In the genomic region with DNA sequence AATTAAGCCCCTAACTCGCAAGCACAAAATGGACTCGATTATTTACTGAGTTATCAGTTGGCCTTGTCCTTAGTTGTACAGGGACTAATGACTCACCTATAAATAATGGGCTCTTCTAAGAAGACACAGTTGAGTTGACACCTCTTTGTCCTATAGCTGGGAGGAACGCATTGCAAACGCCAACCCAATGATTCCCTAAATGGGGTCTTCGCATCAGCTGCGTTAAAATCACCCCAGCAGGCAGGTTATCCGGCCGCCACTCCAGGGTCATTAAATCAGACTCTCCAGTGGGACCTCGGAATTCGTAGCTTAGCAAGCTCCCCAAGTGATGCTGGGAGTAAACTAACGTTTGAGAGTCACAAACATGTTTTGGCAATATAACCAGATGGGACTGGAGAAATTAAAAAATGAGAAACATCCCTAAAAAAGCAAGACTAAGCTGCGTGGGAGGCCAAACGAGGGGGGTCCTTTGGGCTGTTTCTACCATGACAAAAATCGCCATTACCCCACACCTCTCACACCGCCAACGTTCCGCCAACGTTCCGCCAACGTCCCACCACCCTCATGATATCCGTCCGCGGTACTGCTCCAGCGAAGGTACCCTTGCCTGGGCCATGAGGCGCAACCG, we compare ENCODE assay signal across 8 cellular contexts. TPM values are rescaled to one million over a fixed set of nuclear protein-coding genes. Genes with fewer than 3 reads are reported as not detected.
A peak's percentile ranks its signal among the peaks of the same experiment; 100 is the strongest.
DNase-seq lines count a peak whose midpoint lies in the region; ATAC-seq, FAIRE-seq and TF ChIP-seq lines count a peak whose summit lies in the region.

No MANE protein-coding gene starts in this region.

- H3K27ac ChIP-seq in right cardiac atrium (ENCODE audit: low read length), result peak overlapping the region; percentile 98
- H3K27ac ChIP-seq in small intestine (ENCODE audit: low read depth in 1 of 2, low read length in 1 of 2), result peak overlapping the region; percentile 92 to 97

- H3K4me3 ChIP-seq in right cardiac atrium (ENCODE audit: low read length) (peak overlapping the region; percentile 62), small intestine (ENCODE audit: low read depth in 1 of 2, low read length in 2 of 2) (peak overlapping the region; percentile 49 to 68)

- WGBS in right cardiac atrium, result 6% methylated on average over 26 of the region's 26 CpGs
- 6 to 12% (median 11%) methylated on average over 26 of the region's 26 CpGs for WGBS in small intestine, 3 donors

- CTCF ChIA-PET in activated CD4-positive, alpha-beta T cell treated with anti-CD3 and anti-CD28 coated beads for 36 hours (lab: Charles Lee), result interaction anchor here (0.6 to 5.3 kb wide), 12 partner anchors 8 to 1340 kb away, joined by 3 to 42 read pairs (median 6); a partner anchor contains a TSS
- CTCF ChIA-PET in activated CD4-positive, alpha-beta memory T cell treated with anti-CD3 and anti-CD28 coated beads for 36 hours (lab: Charles Lee), result interaction anchor here (0.8 to 4.9 kb wide), 9 partner anchors 9 to 588 kb away, joined by 3 to 77 read pairs (median 3); a partner anchor contains a TSS

- no peak for ATAC-seq in activated CD4-positive, alpha-beta T cell treated with anti-CD3 and anti-CD28 coated beads for 36 hours
- no peak for ATAC-seq in right cardiac atrium
- ATAC-seq in GM18505 (IDR thresholded peaks at IDR 0.05; ENCODE audit: unreplicated experiment), result no peak

- H3K4me1 Mint-ChIP-seq in activated CD4-positive, alpha-beta T cell treated with anti-CD3 and anti-CD28 coated beads for 36 hours, result peaks cover 39% of the 10 kb centered on the region
- H3K4me1 Mint-ChIP-seq in activated CD4-positive, alpha-beta memory T cell treated with anti-CD3 and anti-CD28 coated beads for 36 hours (ENCODE audit: low read depth), result peaks cover 43% of the 10 kb centered on the region

- peaks cover 33% of the 10 kb centered on the region for H3K36me3 Mint-ChIP-seq in activated CD4-positive, alpha-beta T cell treated with anti-CD3 and anti-CD28 coated beads for 36 hours (ENCODE audit: low read depth)
- peaks cover 40% of the 10 kb centered on the region for H3K36me3 Mint-ChIP-seq in activated CD4-positive, alpha-beta memory T cell treated with anti-CD3 and anti-CD28 coated beads for 36 hours

- no peak for DNase-seq in activated CD4-positive, alpha-beta T cell treated with anti-CD3 and anti-CD28 coated beads for 36 hours
- DNase-seq in activated CD4-positive, alpha-beta T cell treated with anti-CD3 and anti-CD28 coated beads, Interleukin-2, amount 50 U/mL, for 48 hours, result no peak
- DNase-seq in activated CD4-positive, alpha-beta memory T cell treated with anti-CD3 and anti-CD28 coated beads for 36 hours, result no peak
- DNase-seq in right cardiac atrium (peak in 1 of 3 donors; percentile 29), small intestine (peak; percentile 20), HuH-7.5 (ENCODE audit: low spot score) (no peak), NCI-H526 (lab: John Stamatoyannopoulos, UW) (no peak)

- peak overlapping the region; percentile 96 for H3K27ac Mint-ChIP-seq in activated CD4-positive, alpha-beta T cell treated with anti-CD3 and anti-CD28 coated beads for 36 hours
- peak overlapping the region; percentile 97 for H3K27ac Mint-ChIP-seq in activated CD4-positive, alpha-beta memory T cell treated with anti-CD3 and anti-CD28 coated beads for 36 hours

- FAIRE-seq in small intestine (lab: Jason Lieb, UNC), result no peak

- H3K4me1 ChIP-seq in right cardiac atrium (ENCODE audit: control insufficient read depth, insufficient read depth, low read length) (peaks cover 16% of the 10 kb centered on the region), small intestine (ENCODE audit: control insufficient read depth in 2 of 2, insufficient read depth in 1 of 2, low read depth in 1 of 2, low read length in 1 of 2) (peaks cover 6 to 16% of the 10 kb centered on the region in 2 donors)

- intact Hi-C loops in activated CD4-positive, alpha-beta T cell treated with anti-CD3 and anti-CD28 coated beads for 36 hours (cut with DNase I, micrococcal nuclease), result loop anchor here in 1 of 2 experiments (1.0 kb wide), 1 partner anchor 10 kb away; a partner anchor contains a TSS
- intact Hi-C loops in activated CD4-positive, alpha-beta memory T cell treated with anti-CD3 and anti-CD28 coated beads for 36 hours (cut with micrococcal nuclease), result loop anchor here (5.0 kb wide), 2 partner anchors 395 to 860 kb away; a partner anchor contains a TSS
- intact Hi-C loops in right cardiac atrium (cut with DNase I), result no loop called here

- no peaks in the 10 kb centered on the region for H3K27me3 Mint-ChIP-seq in activated CD4-positive, alpha-beta T cell treated with anti-CD3 and anti-CD28 coated beads for 36 hours
- no peaks in the 10 kb centered on the region for H3K27me3 Mint-ChIP-seq in activated CD4-positive, alpha-beta memory T cell treated with anti-CD3 and anti-CD28 coated beads for 36 hours

- POLR2A ChIA-PET in activated CD4-positive, alpha-beta T cell treated with anti-CD3 and anti-CD28 coated beads for 36 hours (lab: Charles Lee), result interaction anchor here (0.6 to 3.0 kb wide), 5 partner anchors 9 to 385 kb away, joined by 3 to 11 read pairs (median 4); no protein-coding TSS in a partner anchor
- POLR2A ChIA-PET in activated CD4-positive, alpha-beta memory T cell treated with anti-CD3 and anti-CD28 coated beads for 36 hours (lab: Charles Lee), result interaction anchor here (0.8 to 4.6 kb wide), 6 partner anchors 10 to 79 kb away, joined by 3 to 31 read pairs (median 10); a partner anchor contains a TSS

- no peak for TF ChIP-seq POLR2A in GM18505 (IDR thresholded peaks at IDR 0.05; ENCODE audit: borderline replicate concordance, extremely low read depth, insufficient read depth, insufficient read length)

- no peaks in the 10 kb centered on the region for H3K9me3 ChIP-seq in right cardiac atrium (ENCODE audit: control insufficient read depth, low read length)
- H3K9me3 ChIP-seq in small intestine (ENCODE audit: control insufficient read depth, low read depth), result no peaks in the 10 kb centered on the region

- H3K27me3 ChIP-seq in right cardiac atrium (ENCODE audit: control insufficient read depth, insufficient read depth) (no peaks in the 10 kb centered on the region), small intestine (ENCODE audit: control insufficient read depth in 2 of 2, insufficient read depth in 2 of 2, low read length in 2 of 2) (no peaks in the 10 kb centered on the region)

- no peaks in the 10 kb centered on the region for H3K36me3 ChIP-seq in small intestine (ENCODE audit: control insufficient read depth in 2 of 2, insufficient read depth in 2 of 2, low read length in 2 of 2)

- H3K9me3 Mint-ChIP-seq in activated CD4-positive, alpha-beta T cell treated with anti-CD3 and anti-CD28 coated beads for 36 hours (ENCODE audit: low read depth), result no peaks in the 10 kb centered on the region
- no peaks in the 10 kb centered on the region for H3K9me3 Mint-ChIP-seq in activated CD4-positive, alpha-beta memory T cell treated with anti-CD3 and anti-CD28 coated beads for 36 hours

- peak overlapping the region; percentile 88 for H3K4me3 Mint-ChIP-seq in activated CD4-positive, alpha-beta T cell treated with anti-CD3 and anti-CD28 coated beads for 36 hours
- H3K4me3 Mint-ChIP-seq in activated CD4-positive, alpha-beta memory T cell treated with anti-CD3 and anti-CD28 coated beads for 36 hours, result peak overlapping the region; percentile 97

RNA-seq across cellular contexts. Expression of a gene that starts 0.9 kb away (rescaled TPM):
- 100 to 1,000 TPM; 100 to 127 TPM for total RNA-seq in activated CD4-positive, alpha-beta T cell treated with anti-CD3 and anti-CD28 coated beads for 36 hours
- 10 to 100 TPM; 82.4 to 84.1 TPM for total RNA-seq in activated CD4-positive, alpha-beta memory T cell treated with anti-CD3 and anti-CD28 coated beads for 36 hours
- total RNA-seq in right cardiac atrium, result 100 to 1,000 TPM; 603 to 811 (median 785) TPM
- polyA plus RNA-seq in right cardiac atrium (661 TPM), small intestine (100 to 1,000 TPM in 1 of 3 donors, 10 to 100 TPM in 2; 52.1 to 110 (median 70.4) TPM)

RNA-seq across cellular contexts. Expression of a gene that starts 9.6 kb away (rescaled TPM):
- total RNA-seq in activated CD4-positive, alpha-beta T cell treated with anti-CD3 and anti-CD28 coated beads for 36 hours, result 1 to 10 TPM; 3.6 to 4.1 TPM
- 1 to 10 TPM; 4.9 to 6.2 TPM for total RNA-seq in activated CD4-positive, alpha-beta memory T cell treated with anti-CD3 and anti-CD28 coated beads for 36 hours
- total RNA-seq in right cardiac atrium, result 10 to 100 TPM; 51.8 to 74.8 (median 68.4) TPM
- polyA plus RNA-seq in right cardiac atrium, result 55.4 TPM
- 1 to 10 TPM in 2 of 3 donors, not detected in 1; 4.4 to 7.3 TPM for polyA plus RNA-seq in small intestine

RNA-seq across cellular contexts. Expression of a gene that starts 54.1 kb away (rescaled TPM):
- 10 to 100 TPM; 58.6 to 66.0 TPM for total RNA-seq in activated CD4-positive, alpha-beta T cell treated with anti-CD3 and anti-CD28 coated beads for 36 hours
- 10 to 100 TPM; 55.3 to 56.7 TPM for total RNA-seq in activated CD4-positive, alpha-beta memory T cell treated with anti-CD3 and anti-CD28 coated beads for 36 hours
- 10 to 100 TPM; 29.2 to 37.9 (median 34.5) TPM for total RNA-seq in right cardiac atrium
- polyA plus RNA-seq in right cardiac atrium (31.1 TPM), small intestine (10 to 100 TPM in 1 of 3 donors, 1 to 10 TPM in 2; 9.4 to 29.5 (median 10.0) TPM)

Comparison
In these comparisons a context has a peak if more than half of its experiments do, and no peak if none do; other contexts are left out.
1. RNA of a gene that starts 0.9 kb away (total RNA-seq): 603 to 811 TPM in right cardiac atrium; 100 to 127 TPM in activated CD4-positive, alpha-beta T cell treated with anti-CD3 and anti-CD28 coated beads for 36 hours and 82.4 to 84.1 TPM in activated CD4-positive, alpha-beta memory T cell treated with anti-CD3 and anti-CD28 coated beads for 36 hours; every median in the first group is over 4 times any median in the second.
2. RNA of a gene that starts 9.6 kb away (total RNA-seq): 51.8 to 74.8 TPM in right cardiac atrium; 4.9 to 6.2 TPM in activated CD4-positive, alpha-beta memory T cell treated with anti-CD3 and anti-CD28 coated beads for 36 hours and 3.6 to 4.1 TPM in activated CD4-positive, alpha-beta T cell treated with anti-CD3 and anti-CD28 coated beads for 36 hours; every median in the first group is over 4 times any median in the second.